Comparison of ENCODE assay signal across 32 cellular contexts in the genomic region with DNA sequence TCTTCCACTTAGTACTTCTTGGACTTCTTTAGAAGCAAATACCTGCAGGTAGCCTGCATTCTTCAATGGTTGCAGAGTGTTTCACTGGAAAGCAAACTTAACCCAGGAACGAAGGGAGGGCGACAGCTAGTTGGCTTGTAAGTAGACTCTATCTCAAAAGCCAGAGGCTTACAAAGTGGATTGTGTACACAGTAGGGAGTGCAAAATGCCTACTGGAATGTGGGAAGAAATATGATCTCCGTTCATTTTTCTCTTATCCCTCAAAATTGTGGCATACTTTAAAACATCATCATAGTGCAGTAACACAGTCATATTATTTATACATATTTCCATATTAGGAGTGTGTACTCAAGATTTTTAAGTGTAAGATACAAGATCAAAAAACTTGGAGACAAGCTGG.
"Had no signal": no experiment of that assay in that cellular context is flagged by ENCODE, and none has a peak within 500 bp of the region (broad histone marks: within the 10 kb centered on the region; RNA-seq: fewer than 3 reads in every experiment).

No MANE protein-coding gene starts in this region.

- H3K4me1 ChIP-seq: ascending aorta, breast epithelium had no signal

- H3K27me3 ChIP-seq: ascending aorta, breast epithelium, MG63 had no signal

- H3K4me2 ChIP-seq: PC-9 had no signal

- H3K36me3 ChIP-seq: ascending aorta, breast epithelium, MG63, WERI-Rb-1 had no signal

- H2AFZ ChIP-seq: PC-9 had no signal

- ATAC-seq: activated CD8-positive, alpha-beta T cell treated with anti-CD3 and anti-CD28 coated beads for 36 hours; activated T-helper 17 cell treated with anti-CD3 and anti-CD28 coated beads, Interleukin-2, amount 50 U/mL, for 72 hours; SK-N-SH treated with all-trans-retinoic acid at 6 μM for 48 hours had no signal

- FAIRE-seq: colon, RCC 7860 had no signal

- H3K27ac ChIP-seq: ascending aorta, breast epithelium, PC-9, RWPE1, WERI-Rb-1 had no signal

- H3K4me3 ChIP-seq: ascending aorta, breast epithelium, MG63, PC-9 had no signal

- H3K9me3 ChIP-seq: ascending aorta, breast epithelium had no signal

- DNase-seq: activated CD4-positive, alpha-beta T cell treated with anti-CD3 and anti-CD28 coated beads for 1 hour; activated CD4-positive, alpha-beta T cell treated with anti-CD3 and anti-CD28 coated beads, Interleukin-2, amount 10 ng/mL, durations not matched to agents 24 days and 14 days; activated CD4-positive, alpha-beta T cell treated with anti-CD3 and anti-CD28 coated beads, Interleukin-2, amount 50 U/mL, for 4 hours; activated CD4-positive, CD25-positive, alpha-beta regulatory T cell; activated CD8-positive, alpha-beta T cell treated with anti-CD3 and anti-CD28 coated beads for 36 hours; activated effector memory CD4-positive, alpha-beta T cell treated with anti-CD3 and anti-CD28 coated beads, Interleukin-2, amount 50 U/mL, for 16 hours; activated naive CD4-positive, alpha-beta T cell; activated naive CD4-positive, alpha-beta T cell treated with anti-CD3 and anti-CD28 coated beads, Interleukin-2, amount 50 U/mL, for 16 hours; activated naive CD8-positive, alpha-beta T cell treated with anti-CD3 and anti-CD28 coated beads for 36 hours; activated T-cell treated with anti-CD3 and anti-CD28 coated beads, Interleukin-2, amount 50 U/mL, for 1 hour; activated T-cell treated with anti-CD3 and anti-CD28 coated beads, Interleukin-2, amount 50 U/mL, for 72 hours; amygdala; MG63; NCI-H1048; NCI-H1105 treated with DMSO at 0.1 percent for 48 hours; NCI-H1436; NCI-H1694; NCI-H1930; NCI-H2081 treated with DMSO at 0.1 percent for 48 hours; NCI-H345; NCI-H524 treated with DMSO at 0.1 percent for 48 hours; PC-9; SIG-M5; T1000; WERI-Rb-1 had no signal
